Comparison of ENCODE assay signal across 8 cellular contexts in the genomic region with DNA sequence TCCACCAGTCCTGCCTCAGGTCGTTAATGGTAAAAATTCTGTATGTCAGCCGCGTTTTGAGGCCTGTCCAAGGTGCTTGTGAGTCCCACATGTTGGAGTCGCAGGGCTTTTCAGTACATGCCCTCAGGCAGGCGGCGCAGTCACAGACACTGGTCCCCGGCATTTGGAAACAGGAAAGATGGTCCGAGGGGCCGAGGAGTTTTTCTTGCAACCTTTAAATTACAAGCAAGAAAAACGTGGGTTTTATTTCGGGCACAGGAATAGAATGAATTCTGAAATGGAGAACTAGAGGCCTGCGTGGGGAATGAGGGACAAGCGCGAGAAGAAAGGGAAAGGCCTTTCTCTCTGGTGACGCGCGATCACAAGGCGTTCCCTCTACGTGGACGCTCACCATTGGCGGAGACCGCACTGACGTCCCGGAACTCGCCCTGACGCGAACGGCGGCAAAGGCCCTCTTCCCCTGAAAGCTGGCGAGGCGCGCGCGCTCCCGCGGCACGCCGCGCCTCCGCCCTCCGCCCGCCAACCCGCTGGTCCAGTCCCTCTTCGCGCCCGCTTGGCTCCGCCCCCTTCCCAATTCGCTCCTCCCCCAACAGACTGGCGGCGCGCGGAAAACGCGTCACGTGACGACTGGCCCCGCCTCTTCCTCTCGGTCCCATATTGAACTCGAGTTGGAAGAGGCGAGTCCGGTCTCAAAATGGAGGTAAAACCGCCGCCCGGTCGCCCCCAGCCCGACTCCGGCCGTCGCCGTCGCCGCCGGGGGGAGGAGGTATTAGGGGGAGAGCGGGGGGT. TPM values are rescaled to one million over a fixed set of nuclear protein-coding genes. Genes with fewer than 3 reads are reported as not detected.
DNase-seq lines count a peak whose midpoint lies in the region; ATAC-seq and TF ChIP-seq lines count a peak whose summit lies in the region.

A gene (plus strand): TSS at position 689 of the 789 bp plus-strand sequence. CDS start 6 bp downstream, at position 695.

- TF ChIP-seq CTCF in CD14-positive monocyte (IDR thresholded peaks at IDR 0.05): no peak

- peaks cover 0 to 3% (median 0%) of the 10 kb centered on the region in 7 donors for H3K9me3 Mint-ChIP-seq in CD14-positive monocyte
- H3K9me3 Mint-ChIP-seq in dendritic cell treated with granulocyte-macrophage colony-stimulating factor and Interleukin-4, amounts not matched to agents 40 ng/mL and 50 ng/mL, for 4 days: no peaks in the 10 kb centered on the region

- no peaks in the 10 kb centered on the region for H3K27me3 Mint-ChIP-seq in CD14-positive monocyte (ENCODE audit: low read depth in 3 of 3)
- no peaks in the 10 kb centered on the region for H3K27me3 Mint-ChIP-seq in dendritic cell treated with granulocyte-macrophage colony-stimulating factor and Interleukin-4, amounts not matched to agents 40 ng/mL and 50 ng/mL, for 4 days

- DNase-seq in CD14-positive monocyte (ENCODE audit: low spot score) (peak; percentile 99), NCI-H748 treated with DMSO at 0.1 percent for 48 hours (lab: John Stamatoyannopoulos, UW) (peak; percentile 92), left lobe of liver (ENCODE audit: low spot score) (peak; percentile 100)
- peak; percentile 99 for DNase-seq in activated CD4-positive, alpha-beta T cell treated with anti-CD3 and anti-CD28 coated beads, Interleukin-2, amount 50 U/mL, for 24 hours (ENCODE audit: low read depth in 1 of 2, low spot score in 1 of 2)
- peak; percentile 99 for DNase-seq in stimulated activated CD4-positive, alpha-beta T cell treated with anti-CD3 and anti-CD28 coated beads, Interleukin-2, amount 100 ng/mL, for 4 hours (ENCODE audit: low read depth)

- peak within 1 kb of the TSS; percentile 88 to 94 for H3K4me3 Mint-ChIP-seq in CD14-positive monocyte
- peak within 1 kb of the TSS; percentile 85 for H3K4me3 Mint-ChIP-seq in dendritic cell treated with granulocyte-macrophage colony-stimulating factor and Interleukin-4, amounts not matched to agents 40 ng/mL and 50 ng/mL, for 4 days

- peaks cover 28 to 32% of the 10 kb centered on the region in 2 donors for H3K36me3 Mint-ChIP-seq in CD14-positive monocyte
- peaks cover 54% of the 10 kb centered on the region for H3K36me3 Mint-ChIP-seq in dendritic cell treated with granulocyte-macrophage colony-stimulating factor and Interleukin-4, amounts not matched to agents 40 ng/mL and 50 ng/mL, for 4 days (ENCODE audit: low read depth)

- intact Hi-C loops in CD14-positive monocyte (cut with micrococcal nuclease): loop anchor here in 1 of 2 donors (2.0 to 5.0 kb wide), 2 partner anchors 45 to 53 kb away; a partner anchor contains a TSS
- intact Hi-C loops in dendritic cell treated with granulocyte-macrophage colony-stimulating factor and Interleukin-4, amounts not matched to agents 40 ng/mL and 50 ng/mL, for 4 days (cut with micrococcal nuclease): loop anchor here (1.0 to 2.0 kb wide), 3 partner anchors 28 to 52 kb away; a partner anchor contains a TSS

- H3K4me1 Mint-ChIP-seq in CD14-positive monocyte: peaks cover 38% of the 10 kb centered on the region
- H3K4me1 Mint-ChIP-seq in dendritic cell treated with granulocyte-macrophage colony-stimulating factor and Interleukin-4, amounts not matched to agents 40 ng/mL and 50 ng/mL, for 4 days (ENCODE audit: low read depth): peaks cover 27% of the 10 kb centered on the region

- H3K27ac Mint-ChIP-seq in CD14-positive monocyte: peak within 1 kb of the TSS; percentile 99 to 100 (median 100)
- H3K27ac Mint-ChIP-seq in dendritic cell treated with granulocyte-macrophage colony-stimulating factor and Interleukin-4, amounts not matched to agents 40 ng/mL and 50 ng/mL, for 4 days: peak within 1 kb of the TSS; percentile 99

- peak; percentile 92 for ATAC-seq in GM19372 (IDR thresholded peaks at IDR 0.05; ENCODE audit: low read depth, unreplicated experiment)
- peak; percentile 86 for ATAC-seq in HG03558 (IDR thresholded peaks at IDR 0.05; ENCODE audit: extremely low read depth, unreplicated experiment)
- peak; percentile 92 for ATAC-seq in left lobe of liver

RNA-seq across cellular contexts. Expression of the gene that starts here (rescaled TPM):
- polyA plus RNA-seq in CD14-positive monocyte: 10 to 100 TPM; 26.5 to 43.0 TPM
- total RNA-seq in left lobe of liver: 55.1 TPM

Comparison
In these comparisons a context has a peak if more than half of its experiments do, and no peak if none do; other contexts are left out.
1. Peak in every context shown above with its lines: DNase-seq and ATAC-seq.